In genomic region chr17:78474631-78475146, GRCh38 we compare ENCODE assay signal across 12 cellular contexts.
DNase-seq lines count a peak whose midpoint lies in the region; ATAC-seq, FAIRE-seq and TF ChIP-seq lines count a peak whose summit lies in the region.
"Had no signal": no experiment of that assay in that cellular context is flagged by ENCODE, and none has a peak within 500 bp of the region (broad histone marks: within the 10 kb centered on the region; RNA-seq: fewer than 3 reads in every experiment).

No MANE protein-coding gene starts in this region.

- no peaks in the 10 kb centered on the region for H3K79me2 ChIP-seq in KMS-11 (ENCODE audit: insufficient read depth, low read depth)

- H3K4me1 ChIP-seq in KMS-11 (ENCODE audit: low read depth, poor library complexity, severe bottlenecking) (peaks cover 50% of the 10 kb centered on the region), SJCRH30 (no peaks in the 10 kb centered on the region)

- no peak overlapping the region for H3K9ac ChIP-seq in KMS-11

- intact Hi-C loops in sciatic nerve (cut with DNase I), result no loop called here

- no peaks in the 10 kb centered on the region for H4K20me1 ChIP-seq in KMS-11 (ENCODE audit: insufficient read depth)

- H3K36me3 ChIP-seq in KMS-11 (ENCODE audit: insufficient read depth) (no peaks in the 10 kb centered on the region), SJCRH30 (no peaks in the 10 kb centered on the region)

- H3K27ac ChIP-seq in KMS-11 (peak overlapping the region; percentile 10; the same call in 1 of the 2 replicates), SJCRH30 (no peak overlapping the region)
- H3K27ac ChIP-seq: 22Rv1, epithelial cell of prostate had no signal

- no peaks in the 10 kb centered on the region for H3K9me3 ChIP-seq in SJCRH30 (replicated peaks)

- no peak for TF ChIP-seq CTCF in KMS-11 (conservative IDR thresholded peaks at IDR 0.05; ENCODE audit: low read depth, low read length)
- no peak for TF ChIP-seq CTCF in D721Med (IDR thresholded peaks at IDR 0.05; ENCODE audit: insufficient read depth, missing control alignments)

- peak; percentile 52 for DNase-seq in NK-92 treated with Interleukin-12 subunit alpha and Interleukin-12 subunit beta, amount 100 ng/mL, for 24 hours (lab: John Stamatoyannopoulos, UW)
- no peak for DNase-seq in NK-92 (lab: John Stamatoyannopoulos, UW; ENCODE audit: unreplicated experiment)
- peak; percentile 8 for DNase-seq in stimulated activated CD8-positive, alpha-beta memory T cell treated with anti-CD3 and anti-CD28 coated beads, Interleukin-7, amount 100 ng/mL, for 24 hours (ENCODE audit: low read depth)
- DNase-seq in D721Med (ENCODE audit: insufficient read length, low spot score), result no peak
- no peak for DNase-seq in sciatic nerve (ENCODE audit: low spot score)
- no peak for DNase-seq in SJCRH30
- DNase-seq: KBM-7, SIG-M5 had no signal

- H3K4me3 ChIP-seq in KMS-11 (IDR thresholded peaks at IDR 0.05; ENCODE audit: insufficient read depth, low read depth, low read length) (no peak overlapping the region), SJCRH30 (no peak overlapping the region)

- no peak for FAIRE-seq in D721Med (lab: Jason Lieb, UNC)

- H3K27me3 ChIP-seq in KMS-11 (ENCODE audit: insufficient read depth, low read depth) (no peaks in the 10 kb centered on the region), SJCRH30 (no peaks in the 10 kb centered on the region)

- H2AFZ ChIP-seq in KMS-11 (ENCODE audit: low read depth), result peak overlapping the region; percentile 3; the same call in 1 of the 2 replicates

- ATAC-seq in HG02610 (IDR thresholded peaks at IDR 0.05; ENCODE audit: unreplicated experiment) (peak; percentile 75), sciatic nerve (no peak)

- peak overlapping the region; percentile 44 for H3K4me2 ChIP-seq in KMS-11

Comparison
In these comparisons a context has a peak if more than half of its experiments do, and no peak if none do; other contexts are left out.
1. DNase-seq: peak in NK-92 treated with Interleukin-12 subunit alpha and Interleukin-12 subunit beta, amount 100 ng/mL, for 24 hours (single experiment) and stimulated activated CD8-positive, alpha-beta memory T cell treated with anti-CD3 and anti-CD28 coated beads, Interleukin-7, amount 100 ng/mL, for 24 hours (single experiment); none in NK-92 (single experiment), D721Med (single experiment), sciatic nerve (single experiment) and SJCRH30 (0 of 2).